In genomic region chr22:41040483-41040882, GRCh38 we compare ENCODE assay signal across 22 cellular contexts. TPM values are rescaled to one million over a fixed set of nuclear protein-coding genes. Genes with fewer than 3 reads are reported as not detected.
DNase-seq lines count a peak whose midpoint lies in the region; ATAC-seq, FAIRE-seq and TF ChIP-seq lines count a peak whose summit lies in the region.
"Had no signal": no experiment of that assay in that cellular context is flagged by ENCODE, and none has a peak within 500 bp of the region (broad histone marks: within the 10 kb centered on the region; RNA-seq: fewer than 3 reads in every experiment).

No MANE protein-coding gene starts in this region.

- POLR2A ChIA-PET in HepG2 (lab: Yijun Ruan, JAX) (no interaction called here), K562 (lab: Yijun Ruan, JAX) (no interaction called here)

- 67% methylated on average over 1 of the region's 1 CpG for WGBS in HepG2 (ENCODE audit: low lambda C conversion rate)
- 38% methylated on average over 1 of the region's 1 CpG for WGBS in right lobe of liver (ENCODE audit: insufficient coverage, low coverage, low lambda C conversion rate, missing lambda C conversion rate)
- WGBS in K562 (ENCODE audit: insufficient coverage, low coverage, missing lambda C conversion rate): 0% methylated on average over 1 of the region's 1 CpG
- 32% methylated on average over 1 of the region's 1 CpG for WGBS in right cardiac atrium

- BruUV-seq in HepG2 (replicated peaks; lab: Mats Ljungman, UMichigan): no TSS peak
- no TSS peak for BruUV-seq in K562 (replicated peaks; lab: Mats Ljungman, UMichigan)

- H2AFZ ChIP-seq in HepG2 (ENCODE audit: low read length): no peak overlapping the region
- H2AFZ ChIP-seq in K562 (ENCODE audit: low read depth, low read length): no peak overlapping the region

- H4K20me1 ChIP-seq in HepG2 (ENCODE audit: insufficient read depth, low read length): no peaks in the 10 kb centered on the region
- no peaks in the 10 kb centered on the region for H4K20me1 ChIP-seq in K562 (replicated peaks; ENCODE audit: control insufficient read depth, insufficient read depth, low read length)
- H4K20me1 ChIP-seq: BLaER1 treated with 17β-estradiol and CSF1 and Interleukin-3, amounts not matched to agents 10 nM and 100 nM had no signal

- no peak for DNase-seq in HepG2 (ENCODE audit: low spot score)
- DNase-seq in right lobe of liver: no peak
- no peak for DNase-seq in K562 (ENCODE audit: extremely low read depth in 1 of 4, low spot score in 3 of 4)
- DNase-seq in CD1c-positive myeloid dendritic cell (ENCODE audit: extremely low spot score): no peak
- no peak for DNase-seq in right cardiac atrium
- DNase-seq in DMS114 treated with DMSO at 0.1 percent for 48 hours (lab: John Stamatoyannopoulos, UW; ENCODE audit: unreplicated experiment): no peak
- DNase-seq: 8988T; AML-193; CD4-positive, alpha-beta memory T cell; CD4-positive, CD25-positive, alpha-beta regulatory T cell; CD8-positive, alpha-beta memory T cell; COR-L47; DMS 273 treated with DMSO at 0.1 percent for 48 hours; DMS79 treated with DMSO at 0.1 percent for 48 hours; GDM1 had no signal

- FAIRE-seq in HepG2 (lab: Jason Lieb, UNC) (no peak), G401.6 (lab: Jason Lieb, UNC) (peak; percentile 60), K562 (lab: Jason Lieb, UNC) (no peak)
- FAIRE-seq: A549, GM12878, GM12892, GM18507 had no signal

- H3K4me1 ChIP-seq in HepG2 (ENCODE audit: insufficient read depth, low read length) (peaks cover 5% of the 10 kb centered on the region; the same call in 1 of the 2 replicates), right lobe of liver (no peaks in the 10 kb centered on the region), K562 (replicated peaks in 1 of 2; ENCODE audit: control insufficient read depth in 2 of 2, insufficient read depth in 2 of 2, low read length in 2 of 2) (no peaks in the 10 kb centered on the region), right cardiac atrium (ENCODE audit: control insufficient read depth, insufficient read depth, low read length) (no peaks in the 10 kb centered on the region)
- H3K4me1 ChIP-seq: A549 had no signal

- H3K4me3 ChIP-seq in HepG2 (replicated peaks in 1 of 3; ENCODE audit: insufficient read depth in 1 of 3, low read depth in 2 of 3, low read length in 3 of 3) (no peak overlapping the region), right lobe of liver (no peak overlapping the region), K562 (no peak overlapping the region), right cardiac atrium (ENCODE audit: low read length) (no peak overlapping the region)
- H3K4me3 ChIP-seq: A549; BLaER1 treated with 17β-estradiol and CSF1 and Interleukin-3, amounts not matched to agents 10 nM and 100 nM; GM12878 had no signal

- H3K36me3 ChIP-seq in HepG2 (replicated peaks in 1 of 2; ENCODE audit: control insufficient read depth in 1 of 2, insufficient read depth in 2 of 2, low read length in 2 of 2): no peaks in the 10 kb centered on the region
- H3K36me3 ChIP-seq in right lobe of liver: no peaks in the 10 kb centered on the region
- H3K36me3 ChIP-seq in K562 (ENCODE audit: control insufficient read depth, insufficient read depth, low read length): no peaks in the 10 kb centered on the region
- H3K36me3 ChIP-seq: BLaER1 treated with 17β-estradiol and CSF1 and Interleukin-3, amounts not matched to agents 10 nM and 100 nM had no signal

- TF ChIP-seq EP300 in HepG2 (IDR thresholded peaks at IDR 0.05; ENCODE audit: low read depth in 2 of 2, low read length in 2 of 2) (no peak), HepG2 (CRISPR knock-in tag; IDR thresholded peaks at IDR 0.05; ENCODE audit: borderline replicate concordance) (no peak), K562 (IDR thresholded peaks at IDR 0.05; ENCODE audit: low read length) (no peak)

- no peaks in the 10 kb centered on the region for H3K9me1 ChIP-seq in K562 (ENCODE audit: control insufficient read depth, insufficient read depth, low read length)

- intact Hi-C loops in HepG2 (cut with micrococcal nuclease; ENCODE audit: unreplicated experiment) (no loop called here), right lobe of liver (cut with DNase I) (no loop called here), K562 (cut with micrococcal nuclease) (no loop called here), right cardiac atrium (cut with DNase I) (no loop called here)

- no peak overlapping the region for H3K27ac ChIP-seq in HepG2 (ENCODE audit: extremely low read length, insufficient read depth, low read length)
- H3K27ac ChIP-seq in right lobe of liver: no peak overlapping the region
- no peak overlapping the region for H3K27ac ChIP-seq in K562 (ENCODE audit: extremely low read depth, low read depth, low read length)
- no peak overlapping the region for H3K27ac ChIP-seq in right cardiac atrium (ENCODE audit: low read length)
- H3K27ac ChIP-seq: A549; BLaER1 treated with 17β-estradiol and CSF1 and Interleukin-3, amounts not matched to agents 10 nM and 100 nM; C4-2B had no signal

- no peak for TF ChIP-seq RAD21 in HepG2 (CRISPR knock-in tag; IDR thresholded peaks at IDR 0.05)
- no peak for TF ChIP-seq RAD21 in K562 (CRISPR knock-in tag; conservative IDR thresholded peaks at IDR 0.05 in 1 of 2, IDR thresholded peaks at IDR 0.05 in 1 of 2)

- no peaks in the 10 kb centered on the region for H3K27me3 ChIP-seq in HepG2 (ENCODE audit: control insufficient read depth in 1 of 2, insufficient read depth in 2 of 2, low read length in 2 of 2)
- no peaks in the 10 kb centered on the region for H3K27me3 ChIP-seq in right lobe of liver
- H3K27me3 ChIP-seq in K562 (ENCODE audit: control insufficient read depth in 2 of 2, insufficient read depth in 2 of 2, low read length in 2 of 2): peaks cover 0 to 2% of the 10 kb centered on the region in 2 experiments; a peak in 1 of 5 replicates
- no peaks in the 10 kb centered on the region for H3K27me3 ChIP-seq in right cardiac atrium (ENCODE audit: control insufficient read depth, insufficient read depth)
- H3K27me3 ChIP-seq: BLaER1 treated with 17β-estradiol and CSF1 and Interleukin-3, amounts not matched to agents 10 nM and 100 nM had no signal

- no peak for ATAC-seq in HepG2
- no peak for ATAC-seq in right lobe of liver
- no peak for ATAC-seq in K562
- ATAC-seq in right cardiac atrium: no peak
- ATAC-seq: A549, GM12878 had no signal

- no peaks in the 10 kb centered on the region for H3K79me2 ChIP-seq in HepG2 (ENCODE audit: insufficient read depth, low read length)
- no peaks in the 10 kb centered on the region for H3K79me2 ChIP-seq in K562 (ENCODE audit: control insufficient read depth, insufficient read depth, low read length)

- in situ Hi-C loops in HepG2 (cut with HindIII; ENCODE audit: extremely low pct_ligation_motif_present, low pct_unique_long_range_greater_than_20kb): no loop called here
- in situ Hi-C loops in K562 (cut with MboI): no loop called here

- H3K9ac ChIP-seq in HepG2 (ENCODE audit: insufficient read depth, low read depth, low read length) (no peak overlapping the region), K562 (ENCODE audit: insufficient read depth in 1 of 2, low read depth in 2 of 2, low read length in 2 of 2) (no peak overlapping the region)
- H3K9ac ChIP-seq: BLaER1 treated with 17β-estradiol and CSF1 and Interleukin-3, amounts not matched to agents 10 nM and 100 nM had no signal

- H3K4me2 ChIP-seq in HepG2 (ENCODE audit: low read depth, low read length) (no peak overlapping the region), K562 (ENCODE audit: insufficient read depth, low read length) (no peak overlapping the region)
- H3K4me2 ChIP-seq: A549; BLaER1 treated with 17β-estradiol and CSF1 and Interleukin-3, amounts not matched to agents 10 nM and 100 nM had no signal

- TF ChIP-seq POLR2A in HepG2 (IDR thresholded peaks at IDR 0.05; ENCODE audit: insufficient read depth in 1 of 2, low read depth in 2 of 2, low read length in 2 of 2) (no peak), right lobe of liver (IDR thresholded peaks at IDR 0.05) (no peak), K562 (conservative IDR thresholded peaks at IDR 0.05) (no peak)

- CTCF ChIA-PET in HepG2 (lab: Yijun Ruan, JAX; ENCODE audit: low intra/inter-chr PET ratio, low total read pairs): no interaction called here
- CTCF ChIA-PET in K562 (lab: Yijun Ruan, JAX; ENCODE audit: low intra/inter-chr PET ratio): no interaction called here

- H3K9me3 ChIP-seq in HepG2 (ENCODE audit: low read length): no peaks in the 10 kb centered on the region
- no peaks in the 10 kb centered on the region for H3K9me3 ChIP-seq in right lobe of liver
- no peaks in the 10 kb centered on the region for H3K9me3 ChIP-seq in K562 (replicated peaks; ENCODE audit: control insufficient read depth, insufficient read depth, low read depth, low read length)
- H3K9me3 ChIP-seq in right cardiac atrium (ENCODE audit: control insufficient read depth, low read length): no peaks in the 10 kb centered on the region
- H3K9me3 ChIP-seq: A549; BLaER1 treated with 17β-estradiol and CSF1 and Interleukin-3, amounts not matched to agents 10 nM and 100 nM had no signal

- TF ChIP-seq CTCF in HepG2 (CRISPR knock-in tag; IDR thresholded peaks at IDR 0.05) (no peak), right lobe of liver (IDR thresholded peaks at IDR 0.05) (no peak), K562 (IDR thresholded peaks at IDR 0.05 in 2 of 3, conservative IDR thresholded peaks at IDR 0.05 in 1 of 3; ENCODE audit: insufficient read depth in 2 of 3, low read depth in 1 of 3, low read length in 3 of 3) (no peak)

RNA-seq across cellular contexts. Expression of gene EP300, which starts 51.9 kb away (rescaled TPM):
- 14.9 and 30.9 TPM in 2 replicates for total RNA-seq in HepG2 (2016; rRNA removed; fragmentation: Illumina TruSeq; extraction: Trizol)
- 22.1 and 25.3 TPM in 2 replicates for total RNA-seq in HepG2 (2016; cell fraction: cytosol; rRNA removed; fragmentation: Illumina TruSeq; extraction: Trizol; ENCODE audit: low read depth)
- 14.4 and 25.6 TPM in 2 replicates for total RNA-seq in HepG2 (2016; cell fraction: insoluble cytoplasmic fraction; rRNA removed; fragmentation: Illumina TruSeq; extraction: Trizol)
- total RNA-seq in HepG2 (2016; cell fraction: membrane; rRNA removed; fragmentation: Illumina TruSeq; extraction: Trizol): 15.9 and 22.0 TPM in 2 replicates
- total RNA-seq in HepG2 (2016; cell fraction: nucleus; rRNA removed; fragmentation: Illumina TruSeq; extraction: Trizol): 38.0 and 49.0 TPM in 2 replicates
- 13.6 and 15.3 TPM in 2 replicates for polyA plus RNA-seq in HepG2 (2011; rRNA removed)
- 5.2 and 8.5 TPM in 2 replicates for polyA plus RNA-seq in HepG2 (2011; cell fraction: cytosol; rRNA removed)
- polyA plus RNA-seq in HepG2 (2011; cell fraction: nucleus; rRNA removed): 33.5 and 39.2 TPM in 2 replicates
- 29.8 and 32.4 TPM in 2 replicates for polyA plus RNA-seq in HepG2 (2012)
- polyA plus RNA-seq in HepG2 (2016; cell fraction: cytosol; fragmentation: Illumina TruSeq; extraction: Trizol; ENCODE audit: low read depth): 0.42 and 0.45 TPM in 2 replicates
- 10.3 and 16.2 TPM in 2 replicates for polyA plus RNA-seq in HepG2 (2016; cell fraction: insoluble cytoplasmic fraction; fragmentation: Illumina TruSeq; extraction: Trizol; ENCODE audit: low read depth)
- polyA plus RNA-seq in HepG2 (2016; cell fraction: membrane; fragmentation: Illumina TruSeq; extraction: Trizol; ENCODE audit: low read depth): 1.1 and 1.3 TPM in 2 replicates
- polyA plus RNA-seq in HepG2 (2016; cell fraction: nucleus; fragmentation: Illumina TruSeq; extraction: Trizol; ENCODE audit: insufficient read depth, low read depth): 42.6 and 45.3 TPM in 2 replicates
- polyA minus RNA-seq in HepG2 (2011; rRNA and poly(A)+ RNA removed; ENCODE audit: low replicate concordance): 49.2 and 106 TPM in 2 replicates
- polyA minus RNA-seq in HepG2 (2011; cell fraction: cytosol; rRNA and poly(A)+ RNA removed): 35.1 and 35.6 TPM in 2 replicates
- 77.9 and 102 TPM in 2 replicates for polyA minus RNA-seq in HepG2 (2011; cell fraction: nucleus; rRNA and poly(A)+ RNA removed)
- 100 to 1,000 TPM in 1 of 6 experiments, 10 to 100 TPM in 5; 23.1 to 121 (median 31.3) TPM for total RNA-seq in right lobe of liver
- total RNA-seq in K562 (2011; cell fraction: chromatin; rRNA removed; ENCODE audit: low replicate concordance): 119 and 226 TPM in 2 replicates
- 62.4 and 69.7 TPM in 2 replicates for total RNA-seq in K562 (2011; cell fraction: nucleolus; rRNA removed)
- 115 and 158 TPM in 2 replicates for total RNA-seq in K562 (2011; cell fraction: nucleoplasm; rRNA removed)
- total RNA-seq in K562 (2014; rRNA removed): 10.9 and 12.3 TPM in 2 replicates
- total RNA-seq in K562 (2014; rRNA removed; fragmentation: Illumina TruSeq; extraction: Trizol): 12.0 TPM in 2 replicates
- 10.4 and 10.6 TPM in 2 replicates for total RNA-seq in K562 (2015; rRNA removed; fragmentation: Illumina TruSeq; extraction: Trizol)
- total RNA-seq in K562 (2021): 27.9 and 28.6 TPM in 2 replicates
- 5.7 and 9.2 TPM in 2 replicates for polyA plus RNA-seq in K562 (2011; rRNA removed)
- 7.2 and 8.2 TPM in 2 replicates for polyA plus RNA-seq in K562 (2011; cell fraction: cytosol; rRNA removed)
- 24.3 and 35.7 TPM in 2 replicates for polyA plus RNA-seq in K562 (2011; cell fraction: nucleus; rRNA removed)
- polyA plus RNA-seq in K562 (2012): 17.2 and 17.7 TPM in 2 replicates
- 20.8 and 24.5 TPM in 2 replicates for polyA plus RNA-seq in K562 (2014; fragmentation: Illumina TruSeq; extraction: Trizol)
- polyA plus RNA-seq in K562 (2014; fragmentation: Nextera tagmentation; extraction: Ambion mirVana): 1 to 10 TPM; 2.2 to 4.0 TPM
- 10.5 and 12.7 TPM in 2 replicates for polyA plus RNA-seq in K562 (2014; rRNA removed)
- 26.7 and 40.2 TPM in 2 replicates for polyA minus RNA-seq in K562 (2011; rRNA and poly(A)+ RNA removed)
- 21.4 and 35.3 TPM in 2 replicates for polyA minus RNA-seq in K562 (2011; cell fraction: cytosol; rRNA and poly(A)+ RNA removed)
- polyA minus RNA-seq in K562 (2011; cell fraction: nucleus; rRNA and poly(A)+ RNA removed): 34.9 and 44.5 TPM in 2 replicates
- 10 to 100 TPM; 25.6 to 38.0 (median 35.5) TPM for total RNA-seq in right cardiac atrium
- polyA plus RNA-seq in right cardiac atrium: 13.2 TPM

Comparison
In these comparisons a context has a peak if more than half of its experiments do, and no peak if none do; other contexts are left out.
1. Of the 241 proteins assayed by ChIP-seq in both HepG2 and K562: peak only in HepG2: none; only in K562: none; in both: CEBPB; in neither: 239; mixed calls (peak in some experiments, not most) for 1.